ENCODE assay signal across 22 cellular contexts in genomic region chr4:40421839-40422238, GRCh38.
DNase-seq lines count a peak whose midpoint lies in the region; ATAC-seq and TF ChIP-seq lines count a peak whose summit lies in the region.
"Had no signal": no experiment of that assay in that cellular context is flagged by ENCODE, and none has a peak within 500 bp of the region (broad histone marks: within the 10 kb centered on the region; RNA-seq: fewer than 3 reads in every experiment).

No MANE protein-coding gene starts in this region.

- intact Hi-C loops in breast epithelium (cut with DNase I; ENCODE audit: low total_unique reads) (no loop called here), mammary epithelial cell (cut with micrococcal nuclease) (no loop called here), colonic mucosa (cut with DNase I) (no loop called here), thyroid gland (cut with DNase I) (no loop called here), Caco-2 (cut with micrococcal nuclease; ENCODE audit: unreplicated experiment) (no loop called here)

- H3K4me2 ChIP-seq in mammary epithelial cell (ENCODE audit: insufficient read depth, low read depth, low read length) = no peak overlapping the region
- H3K4me2 ChIP-seq: BLaER1 treated with 17β-estradiol and CSF1 and Interleukin-3, amounts not matched to agents 10 nM and 100 nM had no signal

- H3K36me3 ChIP-seq in breast epithelium (no peaks in the 10 kb centered on the region), mammary epithelial cell (ENCODE audit: insufficient read depth, low read length) (no peaks in the 10 kb centered on the region), colonic mucosa (no peaks in the 10 kb centered on the region), neutrophil (peaks cover 51% of the 10 kb centered on the region), thyroid gland (peaks cover 0 to 16% of the 10 kb centered on the region in 2 donors), H7 (replicated peaks; ENCODE audit: control insufficient read depth, insufficient read depth, low read length) (peaks cover 6% of the 10 kb centered on the region), Caco-2 (ENCODE audit: control insufficient read depth, insufficient read depth, low read length) (no peaks in the 10 kb centered on the region)
- H3K36me3 ChIP-seq: BE2C had no signal

- no peaks in the 10 kb centered on the region for H3K9me3 Mint-ChIP-seq in Caco-2 (ENCODE audit: unreplicated experiment)
- H3K9me3 Mint-ChIP-seq: CD4-positive, alpha-beta T cell had no signal

- H3K9me3 ChIP-seq in breast epithelium (no peaks in the 10 kb centered on the region), mammary epithelial cell (replicated peaks; ENCODE audit: insufficient read depth, low read length) (no peaks in the 10 kb centered on the region), colonic mucosa (no peaks in the 10 kb centered on the region), neutrophil (no peaks in the 10 kb centered on the region), thyroid gland (no peaks in the 10 kb centered on the region), Caco-2 (peaks cover 11% of the 10 kb centered on the region)
- H3K9me3 ChIP-seq: BE2C had no signal

- peaks cover 64% of the 10 kb centered on the region for H3K36me3 Mint-ChIP-seq in Caco-2 (ENCODE audit: insufficient read depth, unreplicated experiment)

- H3K4me1 Mint-ChIP-seq in Caco-2 (ENCODE audit: low read depth, unreplicated experiment) = peaks cover 31% of the 10 kb centered on the region
- H3K4me1 Mint-ChIP-seq: CD14-positive monocyte; CD8-positive, alpha-beta memory T cell had no signal

- POLR2A ChIA-PET in Caco-2 (lab: Charles Lee) = no interaction called here

- TF ChIP-seq CTCF in breast epithelium (IDR thresholded peaks at IDR 0.05) (no peak), mammary epithelial cell (conservative IDR thresholded peaks at IDR 0.05 in 1 of 2, IDR thresholded peaks at IDR 0.05 in 1 of 2; ENCODE audit: extremely low read depth in 1 of 2, insufficient read depth in 1 of 2, low read depth in 1 of 2, low read length in 2 of 2) (no peak), colonic mucosa (IDR thresholded peaks at IDR 0.05) (no peak), neutrophil (IDR thresholded peaks at IDR 0.05) (no peak), thyroid gland (IDR thresholded peaks at IDR 0.05) (no peak), Caco-2 (IDR thresholded peaks at IDR 0.05; ENCODE audit: insufficient read depth in 1 of 2, low read depth in 1 of 2, low read length in 1 of 2, severe bottlenecking in 1 of 2, unreplicated experiment in 1 of 2) (no peak)

- H3K27me3 Mint-ChIP-seq in Caco-2 (ENCODE audit: insufficient read depth, unreplicated experiment) = no peaks in the 10 kb centered on the region
- H3K27me3 Mint-ChIP-seq: CD4-positive, alpha-beta T cell had no signal

- H3K9ac ChIP-seq in mammary epithelial cell (ENCODE audit: insufficient read depth, low read length) = no peak overlapping the region
- no peak overlapping the region for H3K9ac ChIP-seq in colonic mucosa (ENCODE audit: low read depth in 2 of 2, low read length in 2 of 2)
- H3K9ac ChIP-seq: BLaER1 treated with 17β-estradiol and CSF1 and Interleukin-3, amounts not matched to agents 10 nM and 100 nM; GM23248 had no signal

- H3K4me3 ChIP-seq in breast epithelium (no peak overlapping the region), mammary epithelial cell (replicated peaks in 1 of 3; ENCODE audit: insufficient read depth in 1 of 3, low read depth in 2 of 3, low read length in 3 of 3) (no peak overlapping the region), colonic mucosa (no peak overlapping the region), neutrophil (ENCODE audit: low read depth in 1 of 2, low read length in 1 of 2) (no peak overlapping the region), thyroid gland (replicated peaks in 1 of 3) (no peak overlapping the region), H7 (ENCODE audit: insufficient read depth, low read depth, low read length) (no peak overlapping the region), Caco-2 (ENCODE audit: low read depth, low read length) (no peak overlapping the region)
- H3K4me3 ChIP-seq: BLaER1 treated with 17β-estradiol and CSF1 and Interleukin-3, amounts not matched to agents 10 nM and 100 nM; GM23248 had no signal

- no peak for ATAC-seq in esophagus mucosa
- ATAC-seq: HCT116 had no signal

- H3K27me3 ChIP-seq in breast epithelium (no peaks in the 10 kb centered on the region), mammary epithelial cell (ENCODE audit: insufficient read depth, low read length) (no peaks in the 10 kb centered on the region), colonic mucosa (no peaks in the 10 kb centered on the region), neutrophil (no peaks in the 10 kb centered on the region), thyroid gland (no peaks in the 10 kb centered on the region), H7 (ENCODE audit: control insufficient read depth, insufficient read depth, low read length) (no peaks in the 10 kb centered on the region), Caco-2 (replicated peaks; ENCODE audit: control insufficient read depth, insufficient read depth, low read length) (no peaks in the 10 kb centered on the region)
- H3K27me3 ChIP-seq: BE2C; BLaER1 treated with 17β-estradiol and CSF1 and Interleukin-3, amounts not matched to agents 10 nM and 100 nM had no signal

- H3K79me2 ChIP-seq in mammary epithelial cell (ENCODE audit: insufficient read depth, low read length) = no peaks in the 10 kb centered on the region

- no peak overlapping the region for H3K4me3 Mint-ChIP-seq in Caco-2 (ENCODE audit: unreplicated experiment)
- H3K4me3 Mint-ChIP-seq: CD14-positive monocyte; CD4-positive, alpha-beta T cell; CD8-positive, alpha-beta memory T cell; H9 had no signal

- CTCF ChIA-PET in mammary epithelial cell (lab: Charles Lee; ENCODE audit: low non-redundant PET) = no interaction called here
- CTCF ChIA-PET in Caco-2 (lab: Charles Lee) = no interaction called here

- in situ Hi-C loops in mammary epithelial cell (cut with MboI; ENCODE audit: low sequenced_read_pairs in 2 of 2) = no loop called here

- H4K20me1 ChIP-seq in mammary epithelial cell (ENCODE audit: insufficient read depth, low read length) = no peaks in the 10 kb centered on the region

- dilution Hi-C loops in mammary epithelial cell (cut with HindIII; ENCODE audit: low sequenced_read_pairs) = no loop called here

- TF ChIP-seq POLR2A in breast epithelium (IDR thresholded peaks at IDR 0.05) (no peak), thyroid gland (IDR thresholded peaks at IDR 0.05) (peak in 1 of 2 donors; percentile 11)

- no peaks in the 10 kb centered on the region for H3K4me1 ChIP-seq in breast epithelium
- no peaks in the 10 kb centered on the region for H3K4me1 ChIP-seq in mammary epithelial cell (ENCODE audit: insufficient read depth, low read length)
- peaks cover 3% of the 10 kb centered on the region for H3K4me1 ChIP-seq in colonic mucosa
- no peaks in the 10 kb centered on the region for H3K4me1 ChIP-seq in neutrophil (ENCODE audit: control insufficient read depth in 1 of 2, insufficient read depth in 1 of 2, low read depth in 1 of 2, low read length in 1 of 2)
- peaks cover 32 to 33% of the 10 kb centered on the region in 2 donors for H3K4me1 ChIP-seq in thyroid gland
- H3K4me1 ChIP-seq in Caco-2 = peaks cover 36% of the 10 kb centered on the region
- H3K4me1 ChIP-seq: BE2C had no signal

- DNase-seq in breast epithelium (ENCODE audit: low spot score in 2 of 2) = no peak
- no peak for DNase-seq in mammary epithelial cell
- DNase-seq in colonic mucosa = no peak
- DNase-seq in thyroid gland = no peak
- no peak for DNase-seq in H7
- DNase-seq in Caco-2 = no peak
- DNase-seq: ACHN; AML-193; BE2C; Calu3; CD4-positive, alpha-beta T cell; CD8-positive, alpha-beta memory T cell; DMS53; DMS79 treated with DMSO at 0.1 percent for 48 hours; GF-D8; GM23248; H9 had no signal

- H2AFZ ChIP-seq in mammary epithelial cell (ENCODE audit: low read depth, low read length) = no peak overlapping the region
- H2AFZ ChIP-seq: GM23248 had no signal

- peak overlapping the region; percentile 29 to 54 for H3K27ac ChIP-seq in breast epithelium
- no peak overlapping the region for H3K27ac ChIP-seq in mammary epithelial cell (ENCODE audit: insufficient read depth, low read depth, low read length)
- H3K27ac ChIP-seq in colonic mucosa = peak overlapping the region; percentile 5
- H3K27ac ChIP-seq in neutrophil = peak overlapping the region; percentile 33
- H3K27ac ChIP-seq in thyroid gland = peak overlapping the region; percentile 8 to 96 (median 32)
- H3K27ac ChIP-seq: BLaER1 treated with 17β-estradiol and CSF1 and Interleukin-3, amounts not matched to agents 10 nM and 100 nM; GM23248 had no signal

- H3K27ac Mint-ChIP-seq in Caco-2 (ENCODE audit: unreplicated experiment) = no peak overlapping the region
- H3K27ac Mint-ChIP-seq: CD4-positive, alpha-beta T cell; CD8-positive, alpha-beta memory T cell; H9 had no signal

- BruUV-seq in mammary epithelial cell (replicated peaks; lab: Mats Ljungman, UMichigan) = no TSS peak
- BruUV-seq in Caco-2 (replicated peaks; lab: Mats Ljungman, UMichigan) = no TSS peak

- WGBS in mammary epithelial cell (ENCODE audit: low coverage, missing lambda C conversion rate) = 76% methylated on average over 4 of the region's 4 CpGs
- WGBS in thyroid gland, 2 donors = 94 to 99% methylated on average over 4 of the region's 4 CpGs
